In genomic region chr20:63619086-63619485, GRCh38 we compare ENCODE assay signal across 19 cellular contexts. TPM values are rescaled to one million over a fixed set of nuclear protein-coding genes. Genes with fewer than 3 reads are reported as not detected.
DNase-seq lines count a peak whose midpoint lies in the region; ATAC-seq and TF ChIP-seq lines count a peak whose summit lies in the region.
"Had no signal": no experiment of that assay in that cellular context is flagged by ENCODE, and none has a peak within 500 bp of the region (broad histone marks: within the 10 kb centered on the region; RNA-seq: fewer than 3 reads in every experiment).

No MANE protein-coding gene starts in this region.

- H3K27me3 ChIP-seq in left ventricle myocardium inferior (ENCODE audit: low read depth) = no peaks in the 10 kb centered on the region
- H3K27me3 ChIP-seq: SJSA1 had no signal

- H3K27me3 Mint-ChIP-seq in nephron progenitor cell (ENCODE audit: low read depth, poor library complexity) = peaks cover 3% of the 10 kb centered on the region

- H3K36me3 Mint-ChIP-seq in nephron progenitor cell (ENCODE audit: low read depth) = peaks cover 73% of the 10 kb centered on the region

- ATAC-seq in Right ventricle myocardium superior (ENCODE audit: poor library complexity) = no peak

- peaks cover 55% of the 10 kb centered on the region for H3K36me3 ChIP-seq in left ventricle myocardium inferior

- H3K4me3 ChIP-seq in left ventricle myocardium inferior = no peak overlapping the region
- H3K4me3 ChIP-seq: SJSA1 had no signal

- no peak overlapping the region for H3K4me3 Mint-ChIP-seq in nephron progenitor cell

- no peaks in the 10 kb centered on the region for H3K4me1 ChIP-seq in left ventricle myocardium inferior
- H3K4me1 ChIP-seq: SJSA1 had no signal

- peak; percentile 31 for DNase-seq in Right ventricle myocardium superior
- no peak for DNase-seq in left ventricle myocardium inferior
- DNase-seq in nephron progenitor cell = no peak
- DNase-seq in dedifferentiated amniotic fluid mesenchymal stem cell (ENCODE audit: extremely low spot score) = no peak
- no peak for DNase-seq in KG1 (lab: John Stamatoyannopoulos, UW)
- DNase-seq in midbrain (lab: John Stamatoyannopoulos, UW) = no peak
- DNase-seq in AML-193 (lab: John Stamatoyannopoulos, UW) = no peak
- DNase-seq: ACHN, DMS79, NCI-H1092 treated with DMSO at 0.1 percent for 48 hours, NCI-H1436 treated with DMSO at 0.1 percent for 48 hours, NCI-H2029, NCI-H226, NCI-H510A treated with DMSO at 0.1 percent for 48 hours, NCI-H748 treated with DMSO at 0.1 percent for 48 hours had no signal

- H3K9me3 ChIP-seq in left ventricle myocardium inferior (replicated peaks) = no peaks in the 10 kb centered on the region
- H3K9me3 ChIP-seq: SJSA1 had no signal

- peak overlapping the region; percentile 91 for H3K27ac Mint-ChIP-seq in nephron progenitor cell

- H3K27ac ChIP-seq in left ventricle myocardium inferior (replicated peaks) (no peak overlapping the region), VCaP (peak overlapping the region; percentile 73; the same call in 1 of the 2 replicates)
- H3K27ac ChIP-seq: 22Rv1, KMS-11, SJSA1 had no signal

- peaks cover 24% of the 10 kb centered on the region for H3K9me3 Mint-ChIP-seq in nephron progenitor cell

- intact Hi-C loops in Right ventricle myocardium superior (cut with DNase I) (no loop called here), left ventricle myocardium inferior (cut with micrococcal nuclease) (no loop called here)

- TF ChIP-seq CTCF in left ventricle myocardium inferior (IDR thresholded peaks at IDR 0.05; ENCODE audit: borderline replicate concordance) = no peak
- no peak for TF ChIP-seq CTCF in VCaP (conservative IDR thresholded peaks at IDR 0.05)
- no peak for TF ChIP-seq CTCF in nephron progenitor cell (IDR thresholded peaks at IDR 0.05)

- peaks cover 18% of the 10 kb centered on the region for H3K4me1 Mint-ChIP-seq in nephron progenitor cell

RNA-seq across cellular contexts. Expression of gene GMEB2, which starts 7.8 kb away (rescaled TPM):
- total RNA-seq in Right ventricle myocardium superior (5.5 TPM), left ventricle myocardium inferior (5.3 TPM)

RNA-seq across cellular contexts. Expression of gene STMN3, which starts 34.1 kb away (rescaled TPM):
- total RNA-seq in Right ventricle myocardium superior = 4.3 TPM
- total RNA-seq in left ventricle myocardium inferior = 4.6 TPM

RNA-seq across cellular contexts. Expression of gene RTEL1, which starts 39.0 kb away (rescaled TPM):
- 7.3 TPM for total RNA-seq in Right ventricle myocardium superior
- total RNA-seq in left ventricle myocardium inferior = 9.6 TPM

RNA-seq across cellular contexts. Expression of gene HELZ2, which starts 45.0 kb away (rescaled TPM):
- 9.7 TPM for total RNA-seq in Right ventricle myocardium superior
- 10.6 TPM for total RNA-seq in left ventricle myocardium inferior
